8 cellular contexts compared by ENCODE assay signal in the genomic region with DNA sequence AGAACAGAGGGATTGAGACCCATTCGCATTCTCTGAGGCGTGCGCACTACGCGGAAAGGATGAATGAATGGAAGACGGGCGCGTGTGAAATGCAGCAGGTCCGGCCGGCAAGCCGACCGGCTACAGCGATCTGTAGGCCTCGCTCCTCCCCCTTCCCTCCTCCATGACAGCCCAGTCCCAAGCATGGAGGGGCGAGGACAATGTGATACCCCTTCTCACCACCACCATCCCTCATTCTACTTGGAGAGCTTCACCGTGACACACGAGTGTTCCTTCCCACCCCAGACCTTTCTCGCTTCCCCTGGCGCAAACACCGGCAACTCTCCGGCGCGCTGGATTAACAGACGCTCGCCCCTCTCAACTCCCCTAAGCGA. TPM values are rescaled to one million over a fixed set of nuclear protein-coding genes. Genes with fewer than 3 reads are reported as not detected.
DNase-seq lines count a peak whose midpoint lies in the region; ATAC-seq and TF ChIP-seq lines count a peak whose summit lies in the region.

No MANE protein-coding gene starts in this region.

- no peak for TF ChIP-seq CTCF in testis (IDR thresholded peaks at IDR 0.05)

- H3K36me3 Mint-ChIP-seq in activated naive CD4-positive, alpha-beta T cell treated with anti-CD3 and anti-CD28 coated beads for 36 hours (ENCODE audit: low read depth), result peaks cover 22% of the 10 kb centered on the region

- H3K27me3 Mint-ChIP-seq in activated naive CD4-positive, alpha-beta T cell treated with anti-CD3 and anti-CD28 coated beads for 36 hours (ENCODE audit: low read depth), result no peaks in the 10 kb centered on the region

- H3K9me3 Mint-ChIP-seq in activated naive CD4-positive, alpha-beta T cell treated with anti-CD3 and anti-CD28 coated beads for 36 hours, result no peaks in the 10 kb centered on the region

- no peaks in the 10 kb centered on the region for H3K36me3 ChIP-seq in testis (ENCODE audit: low read depth, missing control alignments)

- peak; percentile 38 for ATAC-seq in GM21526 (IDR thresholded peaks at IDR 0.05; ENCODE audit: low FRiP score, unreplicated experiment)

- peak overlapping the region; percentile 99 for H3K27ac Mint-ChIP-seq in activated naive CD4-positive, alpha-beta T cell treated with anti-CD3 and anti-CD28 coated beads for 36 hours

- no peak for TF ChIP-seq EP300 in Ishikawa (IDR thresholded peaks at IDR 0.05; ENCODE audit: borderline replicate concordance)

- no peaks in the 10 kb centered on the region for H3K4me1 ChIP-seq in testis

- no peaks in the 10 kb centered on the region for H3K9me3 ChIP-seq in testis

- intact Hi-C loops in activated naive CD4-positive, alpha-beta T cell treated with anti-CD3 and anti-CD28 coated beads for 36 hours (cut with micrococcal nuclease), result loop anchor here (1.0 to 2.0 kb wide), 4 partner anchors 160 to 921 kb away; a partner anchor contains a TSS
- intact Hi-C loops in testis (cut with DNase I; ENCODE audit: low total_unique reads), result no loop called here

- H3K27me3 ChIP-seq in testis, result no peaks in the 10 kb centered on the region

- peaks cover 42% of the 10 kb centered on the region for H3K4me1 Mint-ChIP-seq in activated naive CD4-positive, alpha-beta T cell treated with anti-CD3 and anti-CD28 coated beads for 36 hours (ENCODE audit: low read depth)

- peak; percentile 20 for DNase-seq in DMS79 (lab: John Stamatoyannopoulos, UW)
- DNase-seq in SIG-M5 (lab: John Stamatoyannopoulos, UW), result peak; percentile 3
- peak; percentile 74 for DNase-seq in activated naive CD4-positive, alpha-beta T cell treated with anti-CD3 and anti-CD28 coated beads for 36 hours
- peak; percentile 73 for DNase-seq in germinal center (ENCODE audit: low spot score)
- peak; percentile 60 for DNase-seq in occipital lobe (lab: John Stamatoyannopoulos, UW)
- DNase-seq in testis, result peak; percentile 93

- H3K27ac ChIP-seq in testis, result peak overlapping the region; percentile 90 to 98

- no peak for TF ChIP-seq POLR2A in testis (IDR thresholded peaks at IDR 0.05)

- CTCF ChIA-PET in activated naive CD4-positive, alpha-beta T cell treated with anti-CD3 and anti-CD28 coated beads for 36 hours (lab: Charles Lee), result interaction anchor here (0.6 to 3.1 kb wide), 7 partner anchors 15 to 535 kb away, joined by 3 to 14 read pairs (median 3); a partner anchor contains a TSS

- H3K4me3 ChIP-seq in testis, result peak overlapping the region; percentile 86 to 99

- WGBS in testis, 2 donors, result 0 to 1% methylated on average over 15 to 26 of the region's 26 CpGs

- TF ChIP-seq RAD21 in Ishikawa (IDR thresholded peaks at IDR 0.05; ENCODE audit: low read depth), result no peak

- peak overlapping the region; percentile 87 for H3K4me3 Mint-ChIP-seq in activated naive CD4-positive, alpha-beta T cell treated with anti-CD3 and anti-CD28 coated beads for 36 hours

TF ChIP-seq in Ishikawa, 13 proteins besides CTCF, POLR2A, EP300 and RAD21:
- TF ChIP-seq TEAD4 (IDR thresholded peaks at IDR 0.05) (peak; percentile 4; the same call in 1 of the 2 replicates), CREB1 (IDR thresholded peaks at IDR 0.05; ENCODE audit: low read depth) (no peak), YY1 (IDR thresholded peaks at IDR 0.05; ENCODE audit: low read depth) (peak; percentile 78; the same call in 1 of the 2 replicates)
- TF ChIP-seq, protein P1, sequence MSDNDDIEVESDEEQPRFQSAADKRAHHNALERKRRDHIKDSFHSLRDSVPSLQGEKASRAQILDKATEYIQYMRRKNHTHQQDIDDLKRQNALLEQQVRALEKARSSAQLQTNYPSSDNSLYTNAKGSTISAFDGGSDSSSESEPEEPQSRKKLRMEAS (IDR thresholded peaks at IDR 0.05), result peak; percentile 67
- TF ChIP-seq, protein P2, sequence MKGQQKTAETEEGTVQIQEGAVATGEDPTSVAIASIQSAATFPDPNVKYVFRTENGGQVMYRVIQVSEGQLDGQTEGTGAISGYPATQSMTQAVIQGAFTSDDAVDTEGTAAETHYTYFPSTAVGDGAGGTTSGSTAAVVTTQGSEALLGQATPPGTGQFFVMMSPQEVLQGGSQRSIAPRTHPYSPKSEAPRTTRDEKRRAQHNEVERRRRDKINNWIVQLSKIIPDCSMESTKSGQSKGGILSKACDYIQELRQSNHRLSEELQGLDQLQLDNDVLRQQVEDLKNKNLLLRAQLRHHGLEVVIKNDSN (IDR thresholded peaks at IDR 0.05), result peak; percentile 10; the same call in 1 of the 2 replicates
- TF ChIP-seq, protein P3, sequence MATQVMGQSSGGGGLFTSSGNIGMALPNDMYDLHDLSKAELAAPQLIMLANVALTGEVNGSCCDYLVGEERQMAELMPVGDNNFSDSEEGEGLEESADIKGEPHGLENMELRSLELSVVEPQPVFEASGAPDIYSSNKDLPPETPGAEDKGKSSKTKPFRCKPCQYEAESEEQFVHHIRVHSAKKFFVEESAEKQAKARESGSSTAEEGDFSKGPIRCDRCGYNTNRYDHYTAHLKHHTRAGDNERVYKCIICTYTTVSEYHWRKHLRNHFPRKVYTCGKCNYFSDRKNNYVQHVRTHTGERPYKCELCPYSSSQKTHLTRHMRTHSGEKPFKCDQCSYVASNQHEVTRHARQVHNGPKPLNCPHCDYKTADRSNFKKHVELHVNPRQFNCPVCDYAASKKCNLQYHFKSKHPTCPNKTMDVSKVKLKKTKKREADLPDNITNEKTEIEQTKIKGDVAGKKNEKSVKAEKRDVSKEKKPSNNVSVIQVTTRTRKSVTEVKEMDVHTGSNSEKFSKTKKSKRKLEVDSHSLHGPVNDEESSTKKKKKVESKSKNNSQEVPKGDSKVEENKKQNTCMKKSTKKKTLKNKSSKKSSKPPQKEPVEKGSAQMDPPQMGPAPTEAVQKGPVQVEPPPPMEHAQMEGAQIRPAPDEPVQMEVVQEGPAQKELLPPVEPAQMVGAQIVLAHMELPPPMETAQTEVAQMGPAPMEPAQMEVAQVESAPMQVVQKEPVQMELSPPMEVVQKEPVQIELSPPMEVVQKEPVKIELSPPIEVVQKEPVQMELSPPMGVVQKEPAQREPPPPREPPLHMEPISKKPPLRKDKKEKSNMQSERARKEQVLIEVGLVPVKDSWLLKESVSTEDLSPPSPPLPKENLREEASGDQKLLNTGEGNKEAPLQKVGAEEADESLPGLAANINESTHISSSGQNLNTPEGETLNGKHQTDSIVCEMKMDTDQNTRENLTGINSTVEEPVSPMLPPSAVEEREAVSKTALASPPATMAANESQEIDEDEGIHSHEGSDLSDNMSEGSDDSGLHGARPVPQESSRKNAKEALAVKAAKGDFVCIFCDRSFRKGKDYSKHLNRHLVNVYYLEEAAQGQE (IDR thresholded peaks at IDR 0.05; ENCODE audit: low read depth), result no peak

RNA-seq across cellular contexts. Expression of a gene that starts 0.8 kb away (rescaled TPM):
- 100 to 1,000 TPM; 104 to 116 TPM for total RNA-seq in activated naive CD4-positive, alpha-beta T cell treated with anti-CD3 and anti-CD28 coated beads for 36 hours
- 185 TPM for total RNA-seq in occipital lobe
- total RNA-seq in testis, result 100 to 1,000 TPM in 1 of 2 donors, 10 to 100 TPM in 1; 97.3 to 155 TPM
- polyA plus RNA-seq in testis (ENCODE audit: insufficient read depth, low read depth, low replicate concordance), result 127 TPM

Comparison
In these comparisons a context has a peak if more than half of its experiments do, and no peak if none do; other contexts are left out.
1. Peak in every context shown above with its lines: DNase-seq, ATAC-seq, H3K4me3 ChIP-seq and H3K27ac ChIP-seq.
2. DNase-seq: peak in every context shown above with its lines; median percentile 93 in testis; 74 in activated naive CD4-positive, alpha-beta T cell treated with anti-CD3 and anti-CD28 coated beads for 36 hours; 73 in germinal center; 60 in occipital lobe; 20 in DMS79; 3 in SIG-M5.